ENCODE assay signal across 8 cellular contexts in the genomic region with DNA sequence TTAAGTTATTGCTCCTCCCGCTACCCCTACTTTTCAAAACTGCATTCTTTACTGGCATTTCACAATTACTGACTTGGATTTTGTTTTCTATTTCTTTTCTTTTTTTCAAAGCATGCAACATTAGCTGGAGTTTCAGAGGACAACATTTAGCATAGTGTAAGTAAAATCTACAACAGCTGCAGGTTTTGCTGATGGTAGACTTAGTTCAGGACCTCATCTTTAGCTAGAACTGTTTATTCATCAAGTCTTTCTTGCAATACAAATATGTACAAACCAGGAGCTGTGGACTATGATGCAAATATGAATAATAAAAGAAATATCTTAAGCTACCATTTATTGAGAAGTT. TPM values are rescaled to one million over a fixed set of nuclear protein-coding genes. Genes with fewer than 3 reads are reported as not detected.
DNase-seq lines count a peak whose midpoint lies in the region; ATAC-seq and TF ChIP-seq lines count a peak whose summit lies in the region.

No MANE protein-coding gene starts in this region.

- no peaks in the 10 kb centered on the region for H4K20me1 ChIP-seq in HCT116 (ENCODE audit: insufficient read depth)

- H2AFZ ChIP-seq in HCT116 (ENCODE audit: low read depth, low read length, poor library complexity, severe bottlenecking), result peak overlapping the region; percentile 89

- no peaks in the 10 kb centered on the region for H3K79me2 ChIP-seq in HCT116 (ENCODE audit: insufficient read depth, low read length)

- peak overlapping the region; percentile 90 for H3K4me3 ChIP-seq in BJ (ENCODE audit: low read depth, low read length)
- peak overlapping the region; percentile 76 to 84 for H3K4me3 ChIP-seq in HCT116 (replicated peaks in 1 of 2; ENCODE audit: low read depth in 1 of 2, low read length in 2 of 2)
- peak overlapping the region; percentile 81 for H3K4me3 ChIP-seq in astrocyte of the spinal cord (ENCODE audit: low read depth, low read length)
- peak overlapping the region; percentile 97 to 99 for H3K4me3 ChIP-seq in mucosa of rectum (ENCODE audit: low read length in 2 of 2)

- no peak for TF ChIP-seq POLR2A in HCT116 (IDR thresholded peaks at IDR 0.05; ENCODE audit: borderline replicate concordance, extremely low read depth, insufficient read depth, insufficient read length)

- H3K9me3 ChIP-seq in HCT116 (ENCODE audit: control insufficient read depth in 1 of 2, insufficient read depth in 1 of 2, low read depth in 1 of 2, low read length in 2 of 2), result no peaks in the 10 kb centered on the region
- H3K9me3 ChIP-seq in mucosa of rectum (ENCODE audit: control insufficient read depth in 2 of 2, low read length in 2 of 2), result no peaks in the 10 kb centered on the region

- TF ChIP-seq CTCF in BJ (IDR thresholded peaks at IDR 0.05; ENCODE audit: insufficient read depth, low read depth, low read length), result no peak
- no peak; a peak in 1 of 6 replicates for TF ChIP-seq CTCF in HCT116 (IDR thresholded peaks at IDR 0.05 in 2 of 3, conservative IDR thresholded peaks at IDR 0.05 in 1 of 3; ENCODE audit: borderline replicate concordance in 1 of 3, insufficient read depth in 1 of 3, low read depth in 2 of 3, low read length in 2 of 3)
- no peak for TF ChIP-seq CTCF in astrocyte of the spinal cord (IDR thresholded peaks at IDR 0.05; ENCODE audit: low read depth, low read length)

- peaks cover 3 to 22% of the 10 kb centered on the region in 2 experiments; a peak in 2 of 4 replicates for H3K4me1 ChIP-seq in HCT116 (ENCODE audit: control insufficient read depth in 1 of 2, insufficient read depth in 2 of 2, low read length in 2 of 2)
- peaks cover 0 to 4% of the 10 kb centered on the region in 2 donors for H3K4me1 ChIP-seq in mucosa of rectum (ENCODE audit: control insufficient read depth in 2 of 2, insufficient read depth in 2 of 2, low read length in 2 of 2)

- no peaks in the 10 kb centered on the region for H3K36me3 ChIP-seq in BJ (ENCODE audit: control insufficient read depth, insufficient read depth, low read length)
- no peaks in the 10 kb centered on the region for H3K36me3 ChIP-seq in HCT116 (ENCODE audit: control insufficient read depth in 1 of 2, insufficient read depth in 2 of 2, low read length in 2 of 2)
- H3K36me3 ChIP-seq in mucosa of rectum (ENCODE audit: control insufficient read depth in 2 of 2, insufficient read depth in 2 of 2, low read length in 2 of 2), result no peaks in the 10 kb centered on the region

- H3K27me3 ChIP-seq in BJ (ENCODE audit: control insufficient read depth, insufficient read depth, low read length) (peaks cover 2% of the 10 kb centered on the region; the same call in 1 of the 2 replicates), HCT116 (ENCODE audit: insufficient read depth, low read length) (peaks cover 5% of the 10 kb centered on the region), mucosa of rectum (ENCODE audit: control insufficient read depth in 2 of 2, insufficient read depth in 2 of 2, low read length in 2 of 2) (peaks cover 0 to 4% of the 10 kb centered on the region in 2 donors)

- RAD21 ChIA-PET in HCT116 (lab: Charles Lee; ENCODE audit: low non-redundant PET in 1 of 2, low total read pairs in 2 of 2, uncharacterized antibody in 2 of 2, unreplicated experiment in 2 of 2), result interaction anchor here in 1 of 2 experiments (1.0 kb wide), 1 partner anchor 613 kb away, joined by 3 read pairs; no protein-coding TSS in a partner anchor

- ATAC-seq in HCT116, result peak; percentile 10

- no peaks in the 10 kb centered on the region for H3K9me2 ChIP-seq in HCT116 (ENCODE audit: insufficient read depth)

- CTCF ChIA-PET in BJ (lab: Yijun Ruan, JAX) (interaction anchor here (0.7 to 2.1 kb wide), 14 partner anchors 14 to 1093 kb away, joined by 3 to 14 read pairs (median 4); no protein-coding TSS in a partner anchor), HCT116 (lab: Charles Lee) (interaction anchor here (1.0 to 1.6 kb wide), 6 partner anchors 9 to 1095 kb away, joined by 3 to 9 read pairs (median 4); no protein-coding TSS in a partner anchor)

- H3K4me2 ChIP-seq in HCT116 (ENCODE audit: low read length), result peak overlapping the region; percentile 99

- H3K9ac ChIP-seq in HCT116 (ENCODE audit: low read length) (no peak overlapping the region), mucosa of rectum (ENCODE audit: low read depth in 1 of 2, low read length in 2 of 2) (peak overlapping the region; percentile 72 to 82)

- in situ Hi-C loops in astrocyte of the spinal cord (cut with HindIII; ENCODE audit: low sequenced_read_pairs), result no loop called here

- POLR2A ChIA-PET in BJ (lab: Charles Lee), result no interaction called here
- POLR2A ChIA-PET in HCT116 (lab: Charles Lee), result no interaction called here

- no TSS peak for BruUV-seq in HCT116 (replicated peaks; lab: Mats Ljungman, UMichigan)

- intact Hi-C loops in HCT116 (cut with micrococcal nuclease), result loop anchor here (2.0 to 5.0 kb wide), 2 partner anchors 739 to 1094 kb away; no protein-coding TSS in a partner anchor

- TF ChIP-seq RAD21 in HCT116 (IDR thresholded peaks at IDR 0.05; ENCODE audit: low read depth), result no peak

- no peak for DNase-seq in BJ (ENCODE audit: low read depth)
- DNase-seq in HCT116 (ENCODE audit: low read depth, low spot score), result no peak
- no peak for DNase-seq in astrocyte of the spinal cord (ENCODE audit: low read depth, low spot score)
- no peak for DNase-seq in NCI-H1436 treated with DMSO at 0.1 percent for 48 hours (lab: John Stamatoyannopoulos, UW)
- DNase-seq in NOMO-1 treated with DMSO at 0.1 percent for 48 hours (lab: John Stamatoyannopoulos, UW; ENCODE audit: unreplicated experiment), result no peak
- DNase-seq in activated gamma-delta T cell treated with Interleukin-2 at 50 U/mL for 16 hours, result no peak
- no peak for DNase-seq in effector CD8-positive, alpha-beta T cell (lab: John Stamatoyannopoulos, UW)

- no peak overlapping the region for H3K27ac ChIP-seq in HCT116 (ENCODE audit: low read depth, low read length)
- no peak overlapping the region for H3K27ac ChIP-seq in mucosa of rectum (ENCODE audit: low read depth in 2 of 2, low read length in 2 of 2)

TF ChIP-seq in HCT116, 20 proteins besides CTCF, POLR2A, EP300 and RAD21 (continues in another document):
- no peak for TF ChIP-seq EZH2phosphoT487 (IDR thresholded peaks at IDR 0.05; ENCODE audit: borderline replicate concordance)
- no peak for TF ChIP-seq EGR1 (IDR thresholded peaks at IDR 0.05; ENCODE audit: low read depth)
- TF ChIP-seq, protein P1, sequence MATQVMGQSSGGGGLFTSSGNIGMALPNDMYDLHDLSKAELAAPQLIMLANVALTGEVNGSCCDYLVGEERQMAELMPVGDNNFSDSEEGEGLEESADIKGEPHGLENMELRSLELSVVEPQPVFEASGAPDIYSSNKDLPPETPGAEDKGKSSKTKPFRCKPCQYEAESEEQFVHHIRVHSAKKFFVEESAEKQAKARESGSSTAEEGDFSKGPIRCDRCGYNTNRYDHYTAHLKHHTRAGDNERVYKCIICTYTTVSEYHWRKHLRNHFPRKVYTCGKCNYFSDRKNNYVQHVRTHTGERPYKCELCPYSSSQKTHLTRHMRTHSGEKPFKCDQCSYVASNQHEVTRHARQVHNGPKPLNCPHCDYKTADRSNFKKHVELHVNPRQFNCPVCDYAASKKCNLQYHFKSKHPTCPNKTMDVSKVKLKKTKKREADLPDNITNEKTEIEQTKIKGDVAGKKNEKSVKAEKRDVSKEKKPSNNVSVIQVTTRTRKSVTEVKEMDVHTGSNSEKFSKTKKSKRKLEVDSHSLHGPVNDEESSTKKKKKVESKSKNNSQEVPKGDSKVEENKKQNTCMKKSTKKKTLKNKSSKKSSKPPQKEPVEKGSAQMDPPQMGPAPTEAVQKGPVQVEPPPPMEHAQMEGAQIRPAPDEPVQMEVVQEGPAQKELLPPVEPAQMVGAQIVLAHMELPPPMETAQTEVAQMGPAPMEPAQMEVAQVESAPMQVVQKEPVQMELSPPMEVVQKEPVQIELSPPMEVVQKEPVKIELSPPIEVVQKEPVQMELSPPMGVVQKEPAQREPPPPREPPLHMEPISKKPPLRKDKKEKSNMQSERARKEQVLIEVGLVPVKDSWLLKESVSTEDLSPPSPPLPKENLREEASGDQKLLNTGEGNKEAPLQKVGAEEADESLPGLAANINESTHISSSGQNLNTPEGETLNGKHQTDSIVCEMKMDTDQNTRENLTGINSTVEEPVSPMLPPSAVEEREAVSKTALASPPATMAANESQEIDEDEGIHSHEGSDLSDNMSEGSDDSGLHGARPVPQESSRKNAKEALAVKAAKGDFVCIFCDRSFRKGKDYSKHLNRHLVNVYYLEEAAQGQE (IDR thresholded peaks at IDR 0.05; ENCODE audit: low read depth), result no peak
- TF ChIP-seq CBX3 (IDR thresholded peaks at IDR 0.05; ENCODE audit: low read depth), result no peak
- TF ChIP-seq, protein P2, sequence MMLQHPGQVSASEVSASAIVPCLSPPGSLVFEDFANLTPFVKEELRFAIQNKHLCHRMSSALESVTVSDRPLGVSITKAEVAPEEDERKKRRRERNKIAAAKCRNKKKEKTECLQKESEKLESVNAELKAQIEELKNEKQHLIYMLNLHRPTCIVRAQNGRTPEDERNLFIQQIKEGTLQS (IDR thresholded peaks at IDR 0.05), result no peak
- TF ChIP-seq YY1 (IDR thresholded peaks at IDR 0.05; ENCODE audit: extremely low read depth, insufficient replicate concordance, low read depth, low read length), result no peak
- TF ChIP-seq JUND (IDR thresholded peaks at IDR 0.05), result no peak
- no peak for TF ChIP-seq SIN3A (IDR thresholded peaks at IDR 0.05; ENCODE audit: low read depth)
- TF ChIP-seq, protein P3, sequence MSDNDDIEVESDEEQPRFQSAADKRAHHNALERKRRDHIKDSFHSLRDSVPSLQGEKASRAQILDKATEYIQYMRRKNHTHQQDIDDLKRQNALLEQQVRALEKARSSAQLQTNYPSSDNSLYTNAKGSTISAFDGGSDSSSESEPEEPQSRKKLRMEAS (IDR thresholded peaks at IDR 0.05), result no peak
- no peak for TF ChIP-seq FOSL1 (IDR thresholded peaks at IDR 0.05; ENCODE audit: low read depth)
- no peak for TF ChIP-seq POLR2AphosphoS5 (IDR thresholded peaks at IDR 0.05; ENCODE audit: low read depth, low read length)

RNA-seq across cellular contexts. Expression of a gene that starts 0.7 kb away (rescaled TPM):
- 0.75 and 2.2 TPM in 2 replicates for polyA plus RNA-seq in BJ (2011; rRNA removed)
- polyA minus RNA-seq in BJ (2011; rRNA and poly(A)+ RNA removed), result 0.38 and 1.4 TPM in 2 replicates
- total RNA-seq in HCT116 (2021; ENCODE audit: unreplicated experiment), result 5.5 TPM
- polyA plus RNA-seq in HCT116 (2012), result 0.46 and 0.61 TPM in 2 replicates
